1 cellular context compared by ENCODE assay signal in genomic region chr6:33248932-33249731, GRCh38.
TF ChIP-seq lines count a peak whose summit lies in the region.

No MANE protein-coding gene starts in this region.

TF ChIP-seq in HepG2, 621 proteins besides CTCF, POLR2A, EP300 and RAD21 (continued from another document):
- TF ChIP-seq ZNF407 (CRISPR knock-in tag; IDR thresholded peaks at IDR 0.05; ENCODE audit: not compliant biosample characterization) (peak; percentile 77), ZNF512 (CRISPR knock-in tag; IDR thresholded peaks at IDR 0.05) (no peak), ZNF615 (CRISPR knock-in tag; IDR thresholded peaks at IDR 0.05; ENCODE audit: borderline replicate concordance) (no peak), HMGA1 (CRISPR knock-in tag; conservative IDR thresholded peaks at IDR 0.05) (no peak), ZBTB43 (CRISPR knock-in tag; conservative IDR thresholded peaks at IDR 0.05) (0 out of 2 replicates have a peak, but pooled peaks have one; percentile 27), POLR2AphosphoS5 (IDR thresholded peaks at IDR 0.05; ENCODE audit: low read depth, low read length) (peak; percentile 76), ZSCAN21 (CRISPR knock-in tag; IDR thresholded peaks at IDR 0.05; ENCODE audit: borderline replicate concordance) (no peak; the same call in 1 of the 2 replicates), SMAD1 (CRISPR knock-in tag; IDR thresholded peaks at IDR 0.05; ENCODE audit: borderline replicate concordance, low read depth) (no peak), MAX (IDR thresholded peaks at IDR 0.05) (0 out of 2 replicates have a peak, but pooled peaks have one; percentile 76), ZNF768 (CRISPR knock-in tag; IDR thresholded peaks at IDR 0.05) (no peak), HOXA9 (CRISPR knock-in tag; IDR thresholded peaks at IDR 0.05; ENCODE audit: borderline replicate concordance) (no peak), ZNF816 (CRISPR knock-in tag; IDR thresholded peaks at IDR 0.05; ENCODE audit: borderline replicate concordance) (no peak), NCOA5 (CRISPR knock-in tag; IDR thresholded peaks at IDR 0.05) (no peak), ZNF367 (CRISPR knock-in tag; IDR thresholded peaks at IDR 0.05; ENCODE audit: borderline replicate concordance) (peak; percentile 72; the same call in 1 of the 2 replicates), ZNF850 (CRISPR knock-in tag; conservative IDR thresholded peaks at IDR 0.05) (no peak), DMTF1 (CRISPR knock-in tag; IDR thresholded peaks at IDR 0.05) (no peak), ZMYM2 (CRISPR knock-in tag; IDR thresholded peaks at IDR 0.05) (0 out of 2 replicates have a peak, but pooled peaks have one; percentile 20), TMF1 (CRISPR knock-in tag; IDR thresholded peaks at IDR 0.05; ENCODE audit: low read depth) (peak; percentile 91), HOXA7 (CRISPR knock-in tag; IDR thresholded peaks at IDR 0.05) (no peak), HHEX (CRISPR knock-in tag; IDR thresholded peaks at IDR 0.05) (no peak), ZNF740 (CRISPR knock-in tag; IDR thresholded peaks at IDR 0.05) (no peak), SOX5 (CRISPR knock-in tag; IDR thresholded peaks at IDR 0.05; ENCODE audit: borderline replicate concordance) (peak; percentile 9; the same call in 1 of the 2 replicates), ZBTB44 (CRISPR knock-in tag; IDR thresholded peaks at IDR 0.05) (no peak), ZNF296 (CRISPR knock-in tag; conservative IDR thresholded peaks at IDR 0.05) (no peak), EZH2 (conservative IDR thresholded peaks at IDR 0.05; ENCODE audit: low read depth, low read length) (no peak), KDM2A (CRISPR knock-in tag; IDR thresholded peaks at IDR 0.05; ENCODE audit: borderline replicate concordance, low read depth) (peak; percentile 99), ZNF674 (CRISPR knock-in tag; IDR thresholded peaks at IDR 0.05; ENCODE audit: low read depth) (no peak), ETV5 (CRISPR knock-in tag; IDR thresholded peaks at IDR 0.05; ENCODE audit: borderline replicate concordance) (peak; percentile 38; the same call in 1 of the 2 replicates), RBFOX2 (IDR thresholded peaks at IDR 0.05; ENCODE audit: low read depth, low read length) (peak; percentile 89), SIX4 (CRISPR knock-in tag; IDR thresholded peaks at IDR 0.05) (peak; percentile 14; the same call in 1 of the 2 replicates), FOXM1 (CRISPR knock-in tag; IDR thresholded peaks at IDR 0.05) (no peak), ETV6 (CRISPR knock-in tag; conservative IDR thresholded peaks at IDR 0.05) (peak; percentile 24; the same call in 1 of the 2 replicates), ZNF703 (CRISPR knock-in tag; IDR thresholded peaks at IDR 0.05; ENCODE audit: borderline replicate concordance) (no peak; the same call in 1 of the 2 replicates), ZC3H4 (CRISPR knock-in tag; IDR thresholded peaks at IDR 0.05; ENCODE audit: borderline replicate concordance) (no peak; the same call in 1 of the 2 replicates), REXO4 (CRISPR knock-in tag; IDR thresholded peaks at IDR 0.05; ENCODE audit: borderline replicate concordance) (no peak), ZNF766 (CRISPR knock-in tag; IDR thresholded peaks at IDR 0.05; ENCODE audit: borderline replicate concordance) (no peak), ZNF749 (CRISPR knock-in tag; IDR thresholded peaks at IDR 0.05; ENCODE audit: borderline replicate concordance) (0 out of 2 replicates have a peak, but pooled peaks have one; percentile 47), NR2C2 (CRISPR knock-in tag; IDR thresholded peaks at IDR 0.05; ENCODE audit: borderline replicate concordance) (peak; percentile 33), BRD4 (CRISPR knock-in tag; IDR thresholded peaks at IDR 0.05) (peak; percentile 89), ZNF552 (CRISPR knock-in tag; IDR thresholded peaks at IDR 0.05; ENCODE audit: borderline replicate concordance) (no peak), ZNF550 (CRISPR knock-in tag; IDR thresholded peaks at IDR 0.05; ENCODE audit: borderline replicate concordance) (no peak; the same call in none of the 2 replicates), ZFY (CRISPR knock-in tag; IDR thresholded peaks at IDR 0.05) (peak; percentile 93), FOXO4 (CRISPR knock-in tag; conservative IDR thresholded peaks at IDR 0.05) (no peak), XBP1 (CRISPR knock-in tag; IDR thresholded peaks at IDR 0.05) (peak; percentile 79; the same call in 1 of the 2 replicates), ZNF484 (CRISPR knock-in tag; IDR thresholded peaks at IDR 0.05; ENCODE audit: borderline replicate concordance, low read depth) (no peak), RFX5 (IDR thresholded peaks at IDR 0.05; ENCODE audit: low read depth, low read length) (peak; percentile 81; the same call in 1 of the 2 replicates), NKX3-1 (CRISPR knock-in tag; IDR thresholded peaks at IDR 0.05) (peak; percentile 78; the same call in 1 of the 2 replicates), SATB2 (CRISPR knock-in tag; IDR thresholded peaks at IDR 0.05) (no peak), ZNF75D (CRISPR knock-in tag; IDR thresholded peaks at IDR 0.05; ENCODE audit: borderline replicate concordance) (no peak), CREB3 (CRISPR knock-in tag; IDR thresholded peaks at IDR 0.05) (no peak)
